Comparison of ENCODE assay signal across 28 cellular contexts in the genomic region with DNA sequence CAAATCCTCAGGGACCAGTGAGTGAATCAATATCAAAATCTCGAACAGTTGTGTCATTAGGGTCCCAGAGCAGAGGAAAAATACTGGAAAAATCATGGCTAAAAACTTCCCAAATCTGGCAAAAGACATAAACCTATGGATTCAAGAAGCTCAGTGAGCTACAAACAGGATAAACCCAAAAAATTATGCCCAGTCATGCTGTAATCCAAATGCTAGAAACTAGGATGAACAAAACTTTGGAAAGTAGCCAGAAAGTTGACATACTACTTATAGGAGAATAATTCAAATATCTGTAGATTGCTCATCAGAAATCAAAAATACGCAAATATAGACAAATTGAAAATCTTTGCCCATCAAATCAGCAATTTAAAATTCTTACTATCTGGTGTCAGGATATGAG. TPM values are rescaled to one million over a fixed set of nuclear protein-coding genes. Genes with fewer than 3 reads are reported as not detected.
DNase-seq lines count a peak whose midpoint lies in the region; ATAC-seq, FAIRE-seq and TF ChIP-seq lines count a peak whose summit lies in the region.
"Had no signal": no experiment of that assay in that cellular context is flagged by ENCODE, and none has a peak within 500 bp of the region (broad histone marks: within the 10 kb centered on the region; RNA-seq: fewer than 3 reads in every experiment).

No MANE protein-coding gene starts in this region.

- H4K8ac ChIP-seq in IMR-90 (ENCODE audit: low read depth in 2 of 2, low read length in 2 of 2) (no peak overlapping the region), mesendoderm (ENCODE audit: low read depth, low read length) (no peak overlapping the region)

- peaks cover 71% of the 10 kb centered on the region for H3K4me1 Mint-ChIP-seq in activated naive CD4-positive, alpha-beta T cell treated with anti-CD3 and anti-CD28 coated beads, Interleukin-2, amount 50 U/mL, for 24 hours
- peaks cover 22% of the 10 kb centered on the region for H3K4me1 Mint-ChIP-seq in activated naive CD4-positive, alpha-beta T cell treated with anti-CD3 and anti-CD28 coated beads, Interleukin-2, amount 10 ng/mL, durations not matched to agents 7 days and 5 days
- H3K4me1 Mint-ChIP-seq: CD14-positive monocyte had no signal

- H3K79me2 ChIP-seq in K562 (ENCODE audit: control insufficient read depth, insufficient read depth, low read length) = no peaks in the 10 kb centered on the region
- H3K79me2 ChIP-seq in keratinocyte (ENCODE audit: control insufficient read depth, insufficient read depth, low read length) = no peaks in the 10 kb centered on the region
- H3K79me2 ChIP-seq in mesendoderm (ENCODE audit: control insufficient read depth, insufficient read depth, low read length) = no peaks in the 10 kb centered on the region

- H2AFZ ChIP-seq in IMR-90 (replicated peaks; ENCODE audit: low read length, poor library complexity) (no peak overlapping the region), K562 (ENCODE audit: low read depth, low read length) (no peak overlapping the region), keratinocyte (ENCODE audit: control insufficient read depth, low read length) (no peak overlapping the region)

- DNase-seq in activated naive CD4-positive, alpha-beta T cell treated with anti-CD3 and anti-CD28 coated beads, Interleukin-2, amount 10 ng/mL, durations not matched to agents 7 days and 5 days = no peak
- DNase-seq in IMR-90 (no peak), K562 (ENCODE audit: extremely low read depth in 1 of 4, low spot score in 3 of 4) (no peak), keratinocyte (ENCODE audit: low read depth, low spot score) (no peak), mesendoderm (no peak)
- DNase-seq: AML-193; C1 segment of cervical spinal cord; CD4-positive, alpha-beta memory T cell; CD4-positive, CD25-positive, alpha-beta regulatory T cell; CD8-positive, alpha-beta memory T cell; COR-L47; DMS 273 treated with DMSO at 0.1 percent for 48 hours; DMS153; DMS53; DMS79; DND-41; EL; GDM1 had no signal

- TF ChIP-seq EP300 in K562 (IDR thresholded peaks at IDR 0.05; ENCODE audit: low read length) = no peak

- POLR2A ChIA-PET in IMR-90 (lab: Charles Lee; ENCODE audit: unreplicated experiment) = no interaction called here
- POLR2A ChIA-PET in K562 (lab: Yijun Ruan, JAX) = interaction anchor here (1.0 kb wide), 1 partner anchor 16 kb away, joined by 3 read pairs; no protein-coding TSS in a partner anchor

- H3K27me3 Mint-ChIP-seq in activated naive CD4-positive, alpha-beta T cell treated with anti-CD3 and anti-CD28 coated beads, Interleukin-2, amount 50 U/mL, for 24 hours = no peaks in the 10 kb centered on the region
- peaks cover 13% of the 10 kb centered on the region for H3K27me3 Mint-ChIP-seq in activated naive CD4-positive, alpha-beta T cell treated with anti-CD3 and anti-CD28 coated beads, Interleukin-2, amount 10 ng/mL, durations not matched to agents 7 days and 5 days
- H3K27me3 Mint-ChIP-seq: CD4-positive, alpha-beta memory T cell had no signal

- no peak overlapping the region for H3K9ac ChIP-seq in IMR-90 (ENCODE audit: low read depth, low read length)
- no peak overlapping the region for H3K9ac ChIP-seq in K562 (ENCODE audit: insufficient read depth in 1 of 2, low read depth in 2 of 2, low read length in 2 of 2)
- no peak overlapping the region for H3K9ac ChIP-seq in keratinocyte (ENCODE audit: control insufficient read depth, extremely low read depth, insufficient read depth, low read length)
- no peak overlapping the region for H3K9ac ChIP-seq in mesendoderm (ENCODE audit: low read length)
- H3K9ac ChIP-seq: BLaER1 had no signal

- H3K9me1 ChIP-seq in IMR-90 (ENCODE audit: insufficient read depth, low read length) (no peaks in the 10 kb centered on the region), K562 (ENCODE audit: control insufficient read depth, insufficient read depth, low read length) (no peaks in the 10 kb centered on the region), keratinocyte (ENCODE audit: control insufficient read depth, extremely low read depth, insufficient read depth, low read length) (no peaks in the 10 kb centered on the region)

- BruUV-seq in IMR-90 (replicated peaks; lab: Mats Ljungman, UMichigan) (no TSS peak), K562 (replicated peaks; lab: Mats Ljungman, UMichigan) (no TSS peak)

- no peak overlapping the region for H3K4me3 ChIP-seq in IMR-90 (ENCODE audit: insufficient read depth, low read depth, low read length)
- no peak overlapping the region for H3K4me3 ChIP-seq in K562
- H3K4me3 ChIP-seq in keratinocyte (ENCODE audit: control insufficient read depth in 2 of 3, extremely low read depth in 1 of 3, insufficient read depth in 2 of 3, low read depth in 1 of 3, low read length in 3 of 3) = no peak overlapping the region
- no peak overlapping the region for H3K4me3 ChIP-seq in mesendoderm (ENCODE audit: low read length)
- H3K4me3 ChIP-seq: A549, BLaER1, GM12878 had no signal

- FAIRE-seq in K562 (lab: Jason Lieb, UNC) (no peak), keratinocyte (lab: Jason Lieb, UNC) (peak; percentile 53)
- FAIRE-seq: A549, GM12892, GM18507 had no signal

- dilution Hi-C loops in IMR-90 (cut with HindIII; ENCODE audit: low sequenced_read_pairs, unreplicated experiment) (no loop called here), keratinocyte (cut with MboI; ENCODE audit: extremely low pct_ligation_motif_present, low sequenced_read_pairs) (no loop called here)

- H2BK120ac ChIP-seq in IMR-90 (ENCODE audit: low read depth, low read length) (no peak overlapping the region), mesendoderm (ENCODE audit: low read depth, low read length) (no peak overlapping the region)

- TF ChIP-seq CTCF in IMR-90 (conservative IDR thresholded peaks at IDR 0.05; ENCODE audit: low read depth, low read length) = no peak
- TF ChIP-seq CTCF in K562 (IDR thresholded peaks at IDR 0.05 in 2 of 3, conservative IDR thresholded peaks at IDR 0.05 in 1 of 3; ENCODE audit: insufficient read depth in 2 of 3, low read depth in 1 of 3, low read length in 3 of 3) = no peak
- TF ChIP-seq CTCF in keratinocyte (optimal IDR thresholded peaks at IDR 0.05 in 1 of 3, IDR thresholded peaks at IDR 0.05 in 1 of 3, conservative IDR thresholded peaks at IDR 0.05 in 1 of 3; ENCODE audit: extremely low read depth in 1 of 3, insufficient read depth in 2 of 3, low read length in 3 of 3) = no peak

- no peak overlapping the region for H4K5ac ChIP-seq in IMR-90 (ENCODE audit: low read depth, low read length)
- H4K5ac ChIP-seq in mesendoderm (ENCODE audit: low read length) = no peak overlapping the region

- H3K4me1 ChIP-seq in IMR-90 (ENCODE audit: control insufficient read depth, insufficient read depth, low read length) (no peaks in the 10 kb centered on the region), K562 (replicated peaks in 1 of 2; ENCODE audit: control insufficient read depth in 2 of 2, insufficient read depth in 2 of 2, low read length in 2 of 2) (peaks cover 0 to 3% of the 10 kb centered on the region in 2 experiments; a peak in 1 of 5 replicates), keratinocyte (ENCODE audit: control insufficient read depth, extremely low read depth, insufficient read depth, low read length) (peaks cover 35% of the 10 kb centered on the region), mesendoderm (ENCODE audit: control insufficient read depth, low read depth, low read length) (peaks cover 5% of the 10 kb centered on the region)
- H3K4me1 ChIP-seq: BLaER1 had no signal

- H3K4ac ChIP-seq in IMR-90 (ENCODE audit: low read depth, low read length) = no peak overlapping the region
- H3K4ac ChIP-seq in mesendoderm (ENCODE audit: low read depth, low read length) = no peak overlapping the region

- H3K23ac ChIP-seq in IMR-90 (ENCODE audit: low read depth, low read length) (no peak overlapping the region), mesendoderm (ENCODE audit: low read length) (no peak overlapping the region)

- TF ChIP-seq RAD21 in IMR-90 (IDR thresholded peaks at IDR 0.05; ENCODE audit: low read length) = no peak
- no peak for TF ChIP-seq RAD21 in K562 (CRISPR knock-in tag; conservative IDR thresholded peaks at IDR 0.05 in 1 of 2, IDR thresholded peaks at IDR 0.05 in 1 of 2)

- ATAC-seq in IMR-90 (ENCODE audit: low read depth) (no peak), K562 (no peak), HG03439 (IDR thresholded peaks at IDR 0.05; ENCODE audit: unreplicated experiment) (no peak)
- ATAC-seq: A549, GM12878 had no signal

- H4K91ac ChIP-seq in IMR-90 (ENCODE audit: insufficient read depth, low read depth, low read length) = no peak overlapping the region

- intact Hi-C loops in IMR-90 (cut with micrococcal nuclease) (no loop called here), K562 (cut with micrococcal nuclease) (no loop called here)

- peaks cover 6% of the 10 kb centered on the region for H3K27me3 ChIP-seq in IMR-90 (ENCODE audit: control insufficient read depth, insufficient read depth, low read length)
- H3K27me3 ChIP-seq in K562 (ENCODE audit: control insufficient read depth in 2 of 2, insufficient read depth in 2 of 2, low read length in 2 of 2) = peaks cover 8 to 17% of the 10 kb centered on the region in 2 experiments; a peak in 3 of 5 replicates
- H3K27me3 ChIP-seq in keratinocyte (ENCODE audit: control insufficient read depth, extremely low read depth, insufficient read depth, low read length) = no peaks in the 10 kb centered on the region
- H3K27me3 ChIP-seq in mesendoderm (ENCODE audit: insufficient read depth, low read length, poor library complexity) = no peaks in the 10 kb centered on the region
- H3K27me3 ChIP-seq: BLaER1 had no signal

- H2AK5ac ChIP-seq in IMR-90 (ENCODE audit: low read depth, low read length) (no peak overlapping the region), mesendoderm (ENCODE audit: low read length) (no peak overlapping the region)

- H3K9me3 ChIP-seq in IMR-90 (ENCODE audit: control insufficient read depth, insufficient read depth, low read length) = no peaks in the 10 kb centered on the region
- H3K9me3 ChIP-seq in K562 (replicated peaks; ENCODE audit: control insufficient read depth, insufficient read depth, low read depth, low read length) = no peaks in the 10 kb centered on the region
- H3K9me3 ChIP-seq in keratinocyte (ENCODE audit: control insufficient read depth, low read depth, low read length) = no peaks in the 10 kb centered on the region
- H3K9me3 ChIP-seq: A549, BLaER1 had no signal

- H3K4me3 Mint-ChIP-seq in activated naive CD4-positive, alpha-beta T cell treated with anti-CD3 and anti-CD28 coated beads, Interleukin-2, amount 50 U/mL, for 24 hours = no peak overlapping the region
- no peak overlapping the region for H3K4me3 Mint-ChIP-seq in activated naive CD4-positive, alpha-beta T cell treated with anti-CD3 and anti-CD28 coated beads, Interleukin-2, amount 10 ng/mL, durations not matched to agents 7 days and 5 days
- H3K4me3 Mint-ChIP-seq: B cell; CD14-positive monocyte; CD4-positive, alpha-beta memory T cell; CD4-positive, CD25-positive, alpha-beta regulatory T cell; CD8-positive, alpha-beta memory T cell had no signal

- CTCF ChIA-PET in activated naive CD4-positive, alpha-beta T cell treated with anti-CD3 and anti-CD28 coated beads, Interleukin-2, amount 10 ng/mL, durations not matched to agents 7 days and 5 days (lab: Charles Lee) = no interaction called here
- CTCF ChIA-PET in IMR-90 (lab: Yijun Ruan, JAX) (no interaction called here), K562 (lab: Yijun Ruan, JAX; ENCODE audit: low intra/inter-chr PET ratio) (interaction anchor here (0.7 to 0.8 kb wide), 2 partner anchors 199 to 200 kb away, joined by 3 to 5 read pairs; no protein-coding TSS in a partner anchor)

- no peak overlapping the region for H3K14ac ChIP-seq in IMR-90 (replicated peaks; ENCODE audit: low read depth, low read length)

- no peak overlapping the region for H2AK9ac ChIP-seq in IMR-90 (replicated peaks; ENCODE audit: low read depth, low read length, poor library complexity)

- H3K36me3 ChIP-seq in IMR-90 (ENCODE audit: control insufficient read depth, insufficient read depth, low read length) = no peaks in the 10 kb centered on the region
- H3K36me3 ChIP-seq in K562 (ENCODE audit: control insufficient read depth, insufficient read depth, low read length) = no peaks in the 10 kb centered on the region
- H3K36me3 ChIP-seq in keratinocyte (ENCODE audit: control insufficient read depth in 2 of 2, extremely low read depth in 1 of 2, insufficient read depth in 2 of 2, low read length in 2 of 2) = no peaks in the 10 kb centered on the region
- H3K36me3 ChIP-seq in mesendoderm (ENCODE audit: control insufficient read depth, insufficient read depth, low read length) = no peaks in the 10 kb centered on the region
- H3K36me3 ChIP-seq: BLaER1 had no signal

- TF ChIP-seq POLR2A in IMR-90 (IDR thresholded peaks at IDR 0.05; ENCODE audit: low read depth, low read length) (no peak), K562 (conservative IDR thresholded peaks at IDR 0.05) (no peak)

- H3K4me2 ChIP-seq in IMR-90 (ENCODE audit: low read depth, low read length) (no peak overlapping the region), K562 (ENCODE audit: insufficient read depth, low read length) (no peak overlapping the region), keratinocyte (ENCODE audit: control insufficient read depth, extremely low read depth, insufficient read depth, low read depth, low read length) (no peak overlapping the region), mesendoderm (ENCODE audit: low read length) (no peak overlapping the region)
- H3K4me2 ChIP-seq: A549, BLaER1 had no signal

- H2BK15ac ChIP-seq in IMR-90 (ENCODE audit: low read depth, low read length) (no peak overlapping the region), mesendoderm (replicated peaks; ENCODE audit: low read depth) (no peak overlapping the region)

- H3K18ac ChIP-seq in IMR-90 (ENCODE audit: low read depth, low read length) (no peak overlapping the region), mesendoderm (ENCODE audit: low read length) (no peak overlapping the region)

- in situ Hi-C loops in IMR-90 (cut with MboI; ENCODE audit: low sequenced_read_pairs) (no loop called here), K562 (cut with MboI) (no loop called here)

- no peak overlapping the region for H3K56ac ChIP-seq in IMR-90 (ENCODE audit: extremely low read depth, insufficient read depth, low read length)
- no peak overlapping the region for H3K56ac ChIP-seq in mesendoderm (ENCODE audit: low read length)

- no peaks in the 10 kb centered on the region for H3K79me1 ChIP-seq in IMR-90 (ENCODE audit: low read depth in 1 of 2, low read length in 2 of 2)
- H3K79me1 ChIP-seq in mesendoderm (ENCODE audit: low read length) = no peaks in the 10 kb centered on the region

- no peaks in the 10 kb centered on the region for H3K36me3 Mint-ChIP-seq in activated naive CD4-positive, alpha-beta T cell treated with anti-CD3 and anti-CD28 coated beads, Interleukin-2, amount 50 U/mL, for 24 hours
- peaks cover 2% of the 10 kb centered on the region for H3K36me3 Mint-ChIP-seq in activated naive CD4-positive, alpha-beta T cell treated with anti-CD3 and anti-CD28 coated beads, Interleukin-2, amount 10 ng/mL, durations not matched to agents 7 days and 5 days
- H3K36me3 Mint-ChIP-seq: CD14-positive monocyte; CD4-positive, alpha-beta memory T cell; CD8-positive, alpha-beta memory T cell had no signal

- H3K27ac ChIP-seq in IMR-90 (ENCODE audit: insufficient read depth, low read length) = no peak overlapping the region
- no peak overlapping the region for H3K27ac ChIP-seq in K562 (ENCODE audit: extremely low read depth, low read depth, low read length)
- no peak overlapping the region for H3K27ac ChIP-seq in keratinocyte (ENCODE audit: control insufficient read depth, insufficient read depth, low read length)
- H3K27ac ChIP-seq in mesendoderm (ENCODE audit: low read depth, low read length) = no peak overlapping the region
- H3K27ac ChIP-seq: 22Rv1, A549, BLaER1 had no signal

- H3K9me3 Mint-ChIP-seq in activated naive CD4-positive, alpha-beta T cell treated with anti-CD3 and anti-CD28 coated beads, Interleukin-2, amount 50 U/mL, for 24 hours = no peaks in the 10 kb centered on the region
- peaks cover 1% of the 10 kb centered on the region for H3K9me3 Mint-ChIP-seq in activated naive CD4-positive, alpha-beta T cell treated with anti-CD3 and anti-CD28 coated beads, Interleukin-2, amount 10 ng/mL, durations not matched to agents 7 days and 5 days
- H3K9me3 Mint-ChIP-seq: CD4-positive, alpha-beta memory T cell; CD8-positive, alpha-beta memory T cell had no signal

- H3K27ac Mint-ChIP-seq in activated naive CD4-positive, alpha-beta T cell treated with anti-CD3 and anti-CD28 coated beads, Interleukin-2, amount 50 U/mL, for 24 hours = peak overlapping the region; percentile 62
- no peak overlapping the region for H3K27ac Mint-ChIP-seq in activated naive CD4-positive, alpha-beta T cell treated with anti-CD3 and anti-CD28 coated beads, Interleukin-2, amount 10 ng/mL, durations not matched to agents 7 days and 5 days
- H3K27ac Mint-ChIP-seq: B cell; CD14-positive monocyte; CD4-positive, alpha-beta memory T cell; CD4-positive, CD25-positive, alpha-beta regulatory T cell had no signal

- H4K20me1 ChIP-seq in IMR-90 (ENCODE audit: insufficient read depth, low read length) = no peaks in the 10 kb centered on the region
- no peaks in the 10 kb centered on the region for H4K20me1 ChIP-seq in K562 (replicated peaks; ENCODE audit: control insufficient read depth, insufficient read depth, low read length)
- H4K20me1 ChIP-seq in keratinocyte (ENCODE audit: control insufficient read depth, extremely low read depth, insufficient read depth, low read length) = no peaks in the 10 kb centered on the region
- H4K20me1 ChIP-seq: BLaER1 had no signal

- H2BK5ac ChIP-seq in IMR-90 (ENCODE audit: low read depth, low read length, poor library complexity, severe bottlenecking) (no peak overlapping the region), mesendoderm (ENCODE audit: low read length) (no peak overlapping the region)

- no peak overlapping the region for H2BK20ac ChIP-seq in IMR-90 (ENCODE audit: low read depth, low read length)

- no CpG with 5 or more reads among the region's 2 CpGs for WGBS in IMR-90 (ENCODE audit: extremely low coverage in 2 of 2, insufficient read length in 1 of 2), 2 experiments
- 21% methylated on average over 2 of the region's 2 CpGs for WGBS in K562 (ENCODE audit: insufficient coverage, low coverage, missing lambda C conversion rate)
- no CpG with 5 or more reads among the region's 2 CpGs for WGBS in mesendoderm (ENCODE audit: extremely low coverage, insufficient coverage, low lambda C conversion rate)

RNA-seq across cellular contexts. Expression of a gene that starts 34.6 kb away (rescaled TPM):
- total RNA-seq in IMR-90 (2012; rRNA removed) (107 and 116 TPM in 2 replicates), K562 (2014; rRNA removed) (234 and 262 TPM in 2 replicates), K562 (2014; rRNA removed; fragmentation: Illumina TruSeq; extraction: Trizol) (109 and 122 TPM in 2 replicates), K562 (2015; rRNA removed; fragmentation: Illumina TruSeq; extraction: Trizol) (99.3 and 103 TPM in 2 replicates), K562 (2021) (319 and 354 TPM in 2 replicates)
- polyA plus RNA-seq in IMR-90 (2012; rRNA removed) (124 and 125 TPM in 2 replicates), K562 (2011; rRNA removed) (358 and 513 TPM in 2 replicates), K562 (2014; fragmentation: Illumina TruSeq; extraction: Trizol) (358 and 388 TPM in 2 replicates), K562 (2014; fragmentation: Nextera tagmentation; extraction: Ambion mirVana) (100 to 1,000 TPM; 113 to 135 TPM), K562 (2014; rRNA removed) (261 and 293 TPM in 2 replicates), keratinocyte (357 to 412 TPM (median 381 TPM) in 3 replicates)
- polyA plus RNA-seq in IMR-90 (2012; cell fraction: cytosol; rRNA removed) = 80.5 and 128 TPM in 2 replicates
- 50.7 and 113 TPM in 2 replicates for polyA plus RNA-seq in IMR-90 (2012; cell fraction: nucleus; rRNA removed; ENCODE audit: low replicate concordance)
- total RNA-seq in K562 (2011; cell fraction: chromatin; rRNA removed; ENCODE audit: low replicate concordance) = 725 and 867 TPM in 2 replicates
- total RNA-seq in K562 (2011; cell fraction: nucleolus; rRNA removed) = 1,035 and 1,106 TPM in 2 replicates
- total RNA-seq in K562 (2011; cell fraction: nucleoplasm; rRNA removed) = 881 and 968 TPM in 2 replicates
- 378 and 399 TPM in 2 replicates for polyA plus RNA-seq in K562 (2011; cell fraction: cytosol; rRNA removed)
- 255 and 257 TPM in 2 replicates for polyA plus RNA-seq in K562 (2011; cell fraction: nucleus; rRNA removed)
- polyA plus RNA-seq in K562 (2012) = 185 and 295 TPM in 2 replicates
- polyA minus RNA-seq in K562 (2011; rRNA and poly(A)+ RNA removed) = 616 and 874 TPM in 2 replicates
- 258 and 300 TPM in 2 replicates for polyA minus RNA-seq in K562 (2011; cell fraction: cytosol; rRNA and poly(A)+ RNA removed)
- polyA minus RNA-seq in K562 (2011; cell fraction: nucleus; rRNA and poly(A)+ RNA removed) = 138 and 192 TPM in 2 replicates
- 305 TPM for polyA plus RNA-seq in keratinocyte (2011; ENCODE audit: low read depth)
- polyA plus RNA-seq in keratinocyte (2011; cell fraction: cytosol; rRNA removed) = 239 and 241 TPM in 2 replicates
- polyA plus RNA-seq in keratinocyte (2011; cell fraction: nucleus; rRNA removed) = 486 and 517 TPM in 2 replicates
- 252 and 318 TPM in 2 replicates for polyA plus RNA-seq in keratinocyte (2012; ENCODE audit: low replicate concordance)
- 225 to 603 TPM (median 478 TPM) in 3 replicates for polyA minus RNA-seq in keratinocyte
- 257 TPM for polyA minus RNA-seq in keratinocyte (2011; cell fraction: cytosol; rRNA and poly(A)+ RNA removed)
- 329 and 500 TPM in 2 replicates for polyA minus RNA-seq in keratinocyte (2011; cell fraction: nucleus; rRNA and poly(A)+ RNA removed)
- 182 TPM for polyA plus RNA-seq in mesendoderm (2013, experiment 1 of 2)
- polyA plus RNA-seq in mesendoderm (2013, experiment 2 of 2) = 180 TPM
